In genomic region chr2:98508690-98509054, GRCh38 we compare ENCODE assay signal across 8 cellular contexts.
A peak's percentile ranks its signal among the peaks of the same experiment; 100 is the strongest.
DNase-seq lines count a peak whose midpoint lies in the region; ATAC-seq and TF ChIP-seq lines count a peak whose summit lies in the region.

No MANE protein-coding gene starts in this region.

- peak; percentile 77 to 79 for DNase-seq in NOMO-1 (lab: John Stamatoyannopoulos, UW; ENCODE audit: unreplicated experiment in 2 of 2)
- DNase-seq in activated T-helper 1 cell treated with anti-CD3 and anti-CD28 coated beads, Interleukin-12 subunit alpha, Interleukin-12 subunit beta, Interleukin-2, Interleukin-4 antibody, amounts not matched to agents 30 ng/mL and 10 ng/mL and 1 ng/mL, durations not matched to agents 14 hours and 24 hours and 36 hours (ENCODE audit: low spot score): peak; percentile 43
- peak; percentile 87 for DNase-seq in iris pigment epithelial cell (ENCODE audit: low read depth)
- DNase-seq in stimulated activated CD8-positive, alpha-beta memory T cell treated with anti-CD3 and anti-CD28 coated beads, Interleukin-12 subunit alpha, Interleukin-12 subunit beta, amount 100 ng/mL, for 1 hour (ENCODE audit: low read depth): peak; percentile 35
- no peak for DNase-seq in chondrocyte (ENCODE audit: low spot score)
- no peak for DNase-seq in COLO668 (lab: John Stamatoyannopoulos, UW; ENCODE audit: unreplicated experiment)
- DNase-seq in NCI-H446 treated with DMSO at 0.1 percent for 48 hours (lab: John Stamatoyannopoulos, UW): no peak

- no peaks in the 10 kb centered on the region for H3K27me3 Mint-ChIP-seq in activated T-helper 1 cell treated with anti-CD3 and anti-CD28 coated beads, Interleukin-12 subunit alpha, Interleukin-12 subunit beta, Interleukin-2, Interleukin-4 antibody, amounts not matched to agents 30 ng/mL and 10 ng/mL and 1 ng/mL, durations not matched to agents 14 hours and 24 hours and 36 hours (ENCODE audit: insufficient read depth)
- no peaks in the 10 kb centered on the region for H3K27me3 Mint-ChIP-seq in chondrocyte (ENCODE audit: low read depth)

- ATAC-seq in GM18520 (IDR thresholded peaks at IDR 0.05; ENCODE audit: unreplicated experiment): no peak

- no peak for TF ChIP-seq CTCF in chondrocyte (IDR thresholded peaks at IDR 0.05)

- peak overlapping the region; percentile 91 for H3K27ac Mint-ChIP-seq in activated T-helper 1 cell treated with anti-CD3 and anti-CD28 coated beads, Interleukin-12 subunit alpha, Interleukin-12 subunit beta, Interleukin-2, Interleukin-4 antibody, amounts not matched to agents 30 ng/mL and 10 ng/mL and 1 ng/mL, durations not matched to agents 14 hours and 24 hours and 36 hours
- no peak overlapping the region for H3K27ac Mint-ChIP-seq in chondrocyte (ENCODE audit: unreplicated experiment)

- peaks cover 22% of the 10 kb centered on the region for H3K36me3 Mint-ChIP-seq in activated T-helper 1 cell treated with anti-CD3 and anti-CD28 coated beads, Interleukin-12 subunit alpha, Interleukin-12 subunit beta, Interleukin-2, Interleukin-4 antibody, amounts not matched to agents 30 ng/mL and 10 ng/mL and 1 ng/mL, durations not matched to agents 14 hours and 24 hours and 36 hours (ENCODE audit: low read depth)
- H3K36me3 Mint-ChIP-seq in chondrocyte (ENCODE audit: low read depth): no peaks in the 10 kb centered on the region

- peaks cover 77% of the 10 kb centered on the region for H3K4me1 Mint-ChIP-seq in activated T-helper 1 cell treated with anti-CD3 and anti-CD28 coated beads, Interleukin-12 subunit alpha, Interleukin-12 subunit beta, Interleukin-2, Interleukin-4 antibody, amounts not matched to agents 30 ng/mL and 10 ng/mL and 1 ng/mL, durations not matched to agents 14 hours and 24 hours and 36 hours (ENCODE audit: low read depth)
- peaks cover 15% of the 10 kb centered on the region for H3K4me1 Mint-ChIP-seq in chondrocyte (ENCODE audit: low read depth)

- no peaks in the 10 kb centered on the region for H3K9me3 Mint-ChIP-seq in activated T-helper 1 cell treated with anti-CD3 and anti-CD28 coated beads, Interleukin-12 subunit alpha, Interleukin-12 subunit beta, Interleukin-2, Interleukin-4 antibody, amounts not matched to agents 30 ng/mL and 10 ng/mL and 1 ng/mL, durations not matched to agents 14 hours and 24 hours and 36 hours
- H3K9me3 Mint-ChIP-seq in chondrocyte (ENCODE audit: low read depth): no peaks in the 10 kb centered on the region

- peak overlapping the region; percentile 31 for H3K4me3 Mint-ChIP-seq in activated T-helper 1 cell treated with anti-CD3 and anti-CD28 coated beads, Interleukin-12 subunit alpha, Interleukin-12 subunit beta, Interleukin-2, Interleukin-4 antibody, amounts not matched to agents 30 ng/mL and 10 ng/mL and 1 ng/mL, durations not matched to agents 14 hours and 24 hours and 36 hours
- no peak overlapping the region for H3K4me3 Mint-ChIP-seq in chondrocyte (ENCODE audit: unreplicated experiment)

- intact Hi-C loops in activated T-helper 1 cell treated with anti-CD3 and anti-CD28 coated beads, Interleukin-12 subunit alpha, Interleukin-12 subunit beta, Interleukin-2, Interleukin-4 antibody, amounts not matched to agents 30 ng/mL and 10 ng/mL and 1 ng/mL, durations not matched to agents 14 hours and 24 hours and 36 hours (cut with micrococcal nuclease): loop anchor here (1.0 to 2.0 kb wide), 4 partner anchors 26 to 70 kb away; no protein-coding TSS in a partner anchor

Comparison
In these comparisons a context has a peak if more than half of its experiments do, and no peak if none do; other contexts are left out.
1. DNase-seq: peak in NOMO-1 (2 of 2), activated T-helper 1 cell treated with anti-CD3 and anti-CD28 coated beads, Interleukin-12 subunit alpha, Interleukin-12 subunit beta, Interleukin-2, Interleukin-4 antibody, amounts not matched to agents 30 ng/mL and 10 ng/mL and 1 ng/mL, durations not matched to agents 14 hours and 24 hours and 36 hours (single experiment), iris pigment epithelial cell (single experiment) and stimulated activated CD8-positive, alpha-beta memory T cell treated with anti-CD3 and anti-CD28 coated beads, Interleukin-12 subunit alpha, Interleukin-12 subunit beta, amount 100 ng/mL, for 1 hour (single experiment); none in chondrocyte (single experiment), COLO668 (single experiment) and NCI-H446 treated with DMSO at 0.1 percent for 48 hours (single experiment).